16 cellular contexts compared by ENCODE assay signal in genomic region chr14:22888662-22889061, GRCh38. TPM values are rescaled to one million over a fixed set of nuclear protein-coding genes. Genes with fewer than 3 reads are reported as not detected.
A peak's percentile ranks its signal among the peaks of the same experiment; 100 is the strongest.
DNase-seq lines count a peak whose midpoint lies in the region; ATAC-seq and TF ChIP-seq lines count a peak whose summit lies in the region.
"Had no signal": no experiment of that assay in that cellular context is flagged by ENCODE, and none has a peak within 500 bp of the region (broad histone marks: within the 10 kb centered on the region; RNA-seq: fewer than 3 reads in every experiment).

No MANE protein-coding gene starts in this region.

- no peak for DNase-seq in Calu3
- DNase-seq in RPMI8226, result peak; percentile 70
- DNase-seq in memory B cell (ENCODE audit: low spot score in 2 of 2), result peak in 1 of 2 donors; percentile 9
- no peak for DNase-seq in OCI-M2 (lab: John Stamatoyannopoulos, UW; ENCODE audit: unreplicated experiment)
- no peak for DNase-seq in neuronal stem cell (ENCODE audit: low spot score)
- no peak for DNase-seq in SW480 (ENCODE audit: low spot score)
- no peak for DNase-seq in adrenal gland
- DNase-seq: amygdala, DMS153, heart left ventricle, islet precursor cell, mesenchymal stem cell, NCI-H748 treated with DMSO at 0.1 percent for 48 hours had no signal

- H3K23ac ChIP-seq in neuronal stem cell (ENCODE audit: low read depth, low read length, poor library complexity), result no peak overlapping the region

- H3K36me3 ChIP-seq in HEK293 (ENCODE audit: control insufficient read depth in 2 of 2, insufficient read depth in 1 of 2, low read length in 2 of 2), result no peaks in the 10 kb centered on the region
- H3K36me3 ChIP-seq in neuronal stem cell (replicated peaks in 1 of 2; ENCODE audit: control insufficient read depth in 2 of 2, insufficient read depth in 2 of 2, low read length in 2 of 2), result no peaks in the 10 kb centered on the region
- no peaks in the 10 kb centered on the region for H3K36me3 ChIP-seq in adrenal gland (replicated peaks in 1 of 2)
- H3K36me3 ChIP-seq: heart left ventricle, transverse colon had no signal

- CTCF ChIA-PET in Calu3 (lab: Charles Lee), result interaction anchor here (0.7 to 1.2 kb wide), 5 partner anchors 18 to 328 kb away, joined by 3 to 6 read pairs (median 4); no protein-coding TSS in a partner anchor
- CTCF ChIA-PET in HEK293 (lab: Yijun Ruan, JAX), result interaction anchor here (0.6 to 7.8 kb wide), 5 partner anchors 11 to 334 kb away, joined by 3 to 43 read pairs (median 3); no protein-coding TSS in a partner anchor

- no peaks in the 10 kb centered on the region for H3K9me3 ChIP-seq in HEK293 (ENCODE audit: control insufficient read depth, insufficient read depth, low read depth, low read length)
- H3K9me3 ChIP-seq in neuronal stem cell (replicated peaks in 1 of 2; ENCODE audit: control insufficient read depth in 2 of 2, insufficient read depth in 1 of 2, low read depth in 1 of 2, low read length in 2 of 2), result no peaks in the 10 kb centered on the region
- H3K9me3 ChIP-seq in adrenal gland (replicated peaks in 1 of 3), result no peaks in the 10 kb centered on the region
- H3K9me3 ChIP-seq: heart left ventricle, transverse colon had no signal

- H2AFZ ChIP-seq in neuronal stem cell (ENCODE audit: low read length), result no peak overlapping the region

- peak; percentile 31 for ATAC-seq in memory B cell (ENCODE audit: low read depth)
- ATAC-seq: heart left ventricle had no signal

- H3K27ac Mint-ChIP-seq in Calu3 (ENCODE audit: unreplicated experiment) (no peak overlapping the region), memory B cell (peak overlapping the region; percentile 94)
- H3K27ac Mint-ChIP-seq: activated T-helper 1 cell treated with anti-CD3 and anti-CD28 coated beads, Interleukin-12 subunit alpha, Interleukin-12 subunit beta, Interleukin-2, Interleukin-4 antibody, amounts not matched to agents 30 ng/mL and 10 ng/mL and 1 ng/mL, durations not matched to agents 14 hours and 24 hours and 36 hours had no signal

- H3K27ac ChIP-seq in HEK293 (ENCODE audit: extremely low read depth, low read depth, low read length), result no peak overlapping the region
- H3K27ac ChIP-seq in neuronal stem cell (replicated peaks; ENCODE audit: low read length), result no peak overlapping the region
- H3K27ac ChIP-seq in adrenal gland, result no peak overlapping the region
- H3K27ac ChIP-seq: heart left ventricle had no signal

- no peak for TF ChIP-seq POLR2A in adrenal gland (IDR thresholded peaks at IDR 0.05)

- no peaks in the 10 kb centered on the region for H3K27me3 Mint-ChIP-seq in Calu3 (ENCODE audit: unreplicated experiment)
- H3K27me3 Mint-ChIP-seq in memory B cell, result no peaks in the 10 kb centered on the region

- H3K18ac ChIP-seq in neuronal stem cell (ENCODE audit: low read length), result no peak overlapping the region

- no peak overlapping the region for H2BK15ac ChIP-seq in neuronal stem cell (ENCODE audit: low read length)

- no TSS peak for BruUV-seq in Calu3 (replicated peaks; lab: Mats Ljungman, UMichigan)

- no peak overlapping the region for H4K8ac ChIP-seq in neuronal stem cell (ENCODE audit: low read depth, low read length)

- H3K4me3 ChIP-seq in HEK293 (ENCODE audit: low read depth, low read length) (no peak overlapping the region), neuronal stem cell (ENCODE audit: low read length in 2 of 2) (no peak overlapping the region), adrenal gland (no peak overlapping the region)
- H3K4me3 ChIP-seq: heart left ventricle, transverse colon had no signal

- H3K36me3 Mint-ChIP-seq in Calu3 (ENCODE audit: insufficient read depth, unreplicated experiment) (peaks cover 21% of the 10 kb centered on the region), memory B cell (peaks cover 7% of the 10 kb centered on the region)

- H3K27me3 ChIP-seq in neuronal stem cell (ENCODE audit: control insufficient read depth in 3 of 3, insufficient read depth in 3 of 3, low read depth in 1 of 3, low read length in 3 of 3) (peaks cover 0 to 6% (median 0%) of the 10 kb centered on the region in 3 experiments), adrenal gland (no peaks in the 10 kb centered on the region)
- H3K27me3 ChIP-seq: heart left ventricle, transverse colon had no signal

- no peak overlapping the region for H3K9ac ChIP-seq in neuronal stem cell (ENCODE audit: low read depth, low read length, poor library complexity)

- no CpG with 5 or more reads among the region's 4 CpGs for WGBS in neuronal stem cell (ENCODE audit: extremely low coverage in 2 of 2, insufficient read length in 2 of 2, insufficient replicate concordance in 1 of 2), 2 donors
- 46 to 77% (median 73%) methylated on average over 3 to 4 of the region's 4 CpGs for WGBS in adrenal gland, 4 donors

- no peak overlapping the region for H2AK5ac ChIP-seq in neuronal stem cell (ENCODE audit: low read depth, low read length)

- intact Hi-C loops in Calu3 (cut with micrococcal nuclease; ENCODE audit: unreplicated experiment) (no loop called here), adrenal gland (cut with DNase I) (no loop called here)

- peaks cover 2% of the 10 kb centered on the region for H3K79me1 ChIP-seq in neuronal stem cell (ENCODE audit: low read depth, low read length)

- H3K14ac ChIP-seq in neuronal stem cell (ENCODE audit: low read length), result no peak overlapping the region

- TF ChIP-seq CTCF in Calu3 (IDR thresholded peaks at IDR 0.05; ENCODE audit: unreplicated experiment), result no peak
- no peak for TF ChIP-seq CTCF in HEK293 (tag by site-specific recombination; IDR thresholded peaks at IDR 0.05)
- TF ChIP-seq CTCF in adrenal gland (IDR thresholded peaks at IDR 0.05), result no peak

- peak overlapping the region; percentile 84 for H3K4me3 Mint-ChIP-seq in Calu3 (ENCODE audit: low read depth, unreplicated experiment)
- peak overlapping the region; percentile 90 for H3K4me3 Mint-ChIP-seq in memory B cell

- POLR2A ChIA-PET in HEK293 (lab: Yijun Ruan, JAX), result interaction anchor here (0.6 to 1.4 kb wide), 3 partner anchors 8 to 18 kb away, joined by 3 to 4 read pairs (median 3); partner anchors contain the start of gene LRP10

- no peak overlapping the region for H2BK12ac ChIP-seq in neuronal stem cell (ENCODE audit: low read length)

- H4K91ac ChIP-seq in neuronal stem cell (ENCODE audit: low read depth, low read length, poor library complexity), result no peak overlapping the region

- H3K4me2 ChIP-seq in neuronal stem cell (ENCODE audit: insufficient read depth, low read length, poor library complexity, severe bottlenecking), result no peak overlapping the region

- no peak overlapping the region for H3K4ac ChIP-seq in neuronal stem cell (ENCODE audit: low read length)

- no peak overlapping the region for H2BK120ac ChIP-seq in neuronal stem cell (ENCODE audit: low read depth, low read length)

- H3K4me1 Mint-ChIP-seq in Calu3 (ENCODE audit: low read depth, unreplicated experiment) (peaks cover 17% of the 10 kb centered on the region), memory B cell (peaks cover 35% of the 10 kb centered on the region)

- H3K9me3 Mint-ChIP-seq in Calu3 (ENCODE audit: low read depth, unreplicated experiment) (no peaks in the 10 kb centered on the region), memory B cell (no peaks in the 10 kb centered on the region)
- H3K9me3 Mint-ChIP-seq: activated T-helper 1 cell treated with anti-CD3 and anti-CD28 coated beads, Interleukin-12 subunit alpha, Interleukin-12 subunit beta, Interleukin-2, Interleukin-4 antibody, amounts not matched to agents 30 ng/mL and 10 ng/mL and 1 ng/mL, durations not matched to agents 14 hours and 24 hours and 36 hours had no signal

- H2BK5ac ChIP-seq in neuronal stem cell (ENCODE audit: low read length), result no peak overlapping the region

- peaks cover under 1% of the 10 kb centered on the region; the same call in 1 of the 2 replicates for H3K4me1 ChIP-seq in HEK293 (ENCODE audit: control insufficient read depth, insufficient read depth, low read length)
- peaks cover 19 to 24% of the 10 kb centered on the region in 2 donors for H3K4me1 ChIP-seq in neuronal stem cell (ENCODE audit: control insufficient read depth in 2 of 2, insufficient read depth in 1 of 2, low read depth in 1 of 2, low read length in 2 of 2)
- peaks cover 0 to 9% of the 10 kb centered on the region in 2 donors for H3K4me1 ChIP-seq in adrenal gland (replicated peaks in 1 of 2)

TF ChIP-seq in HEK293, 187 proteins besides CTCF, POLR2A, EP300 and RAD21:
- 0 out of 2 replicates have a peak, but pooled peaks have one; percentile 16 for TF ChIP-seq ZNF121 (tag by site-specific recombination; IDR thresholded peaks at IDR 0.05)
- TF ChIP-seq OSR2 (tag by site-specific recombination; IDR thresholded peaks at IDR 0.05), result no peak

RNA-seq across cellular contexts. Expression of gene REM2, which starts 5.6 kb away (rescaled TPM):
- total RNA-seq in Calu3 (2022), result 0.85 and 1.0 TPM in 2 replicates
- polyA plus RNA-seq in neuronal stem cell (2013, experiment 1 of 2), result 1.8 TPM
- 1.8 TPM for polyA plus RNA-seq in neuronal stem cell (2013, experiment 2 of 2)
- total RNA-seq in adrenal gland, result under 1 TPM in 4 of 8 donors, not detected in 4; 0.15 to 0.28 (median 0.23) TPM
- polyA plus RNA-seq in adrenal gland, result 1 to 10 TPM in 1 of 3 donors, under 1 TPM in 2; 0.09 to 1.2 (median 0.64) TPM

RNA-seq across cellular contexts. Expression of gene LRP10, which starts 17.1 kb away (rescaled TPM):
- total RNA-seq in Calu3 (2022), result 112 and 121 TPM in 2 replicates
- 4.7 TPM for polyA plus RNA-seq in neuronal stem cell (2013, experiment 1 of 2)
- polyA plus RNA-seq in neuronal stem cell (2013, experiment 2 of 2), result 4.6 TPM
- total RNA-seq in adrenal gland, result 100 to 1,000 TPM in 4 of 8 donors, 10 to 100 TPM in 4; 74.5 to 207 (median 104) TPM
- 10 to 100 TPM; 13.1 to 26.8 (median 14.8) TPM for polyA plus RNA-seq in adrenal gland

RNA-seq across cellular contexts. Expression of gene RBM23, which starts 30.3 kb away (rescaled TPM):
- 65.3 and 70.9 TPM in 2 replicates for total RNA-seq in Calu3 (2022)
- 58.0 TPM for polyA plus RNA-seq in neuronal stem cell (2013, experiment 1 of 2)
- polyA plus RNA-seq in neuronal stem cell (2013, experiment 2 of 2), result 55.8 TPM
- total RNA-seq in adrenal gland, result 1,000 to 10,000 TPM in 2 of 8 donors, 100 to 1,000 TPM in 1, 10 to 100 TPM in 5; 70.4 to 1,877 (median 81.8) TPM
- 10 to 100 TPM; 39.5 to 82.8 (median 43.8) TPM for polyA plus RNA-seq in adrenal gland

RNA-seq across cellular contexts. Expression of gene PRMT5, which starts 40.5 kb away (rescaled TPM):
- total RNA-seq in Calu3 (2022), result 101 and 113 TPM in 2 replicates
- 88.1 TPM for polyA plus RNA-seq in neuronal stem cell (2013, experiment 1 of 2)
- polyA plus RNA-seq in neuronal stem cell (2013, experiment 2 of 2), result 93.5 TPM
- total RNA-seq in adrenal gland, result 100 to 1,000 TPM in 2 of 8 donors, 10 to 100 TPM in 6; 28.6 to 125 (median 62.8) TPM
- 100 to 1,000 TPM in 1 of 3 donors, 10 to 100 TPM in 2; 20.9 to 134 (median 21.6) TPM for polyA plus RNA-seq in adrenal gland

RNA-seq across cellular contexts. Expression of gene MMP14, which starts 52.3 kb away (rescaled TPM):
- total RNA-seq in Calu3 (2022), result 7.8 and 10.5 TPM in 2 replicates
- 34.0 TPM for polyA plus RNA-seq in neuronal stem cell (2013, experiment 1 of 2)
- polyA plus RNA-seq in neuronal stem cell (2013, experiment 2 of 2), result 34.3 TPM
- 100 to 1,000 TPM in 4 of 8 donors, 10 to 100 TPM in 4; 55.7 to 161 (median 97.8) TPM for total RNA-seq in adrenal gland
- 10 to 100 TPM; 15.5 to 65.2 (median 17.0) TPM for polyA plus RNA-seq in adrenal gland
